ENCODE assay signal across 1 cellular context in the genomic region with DNA sequence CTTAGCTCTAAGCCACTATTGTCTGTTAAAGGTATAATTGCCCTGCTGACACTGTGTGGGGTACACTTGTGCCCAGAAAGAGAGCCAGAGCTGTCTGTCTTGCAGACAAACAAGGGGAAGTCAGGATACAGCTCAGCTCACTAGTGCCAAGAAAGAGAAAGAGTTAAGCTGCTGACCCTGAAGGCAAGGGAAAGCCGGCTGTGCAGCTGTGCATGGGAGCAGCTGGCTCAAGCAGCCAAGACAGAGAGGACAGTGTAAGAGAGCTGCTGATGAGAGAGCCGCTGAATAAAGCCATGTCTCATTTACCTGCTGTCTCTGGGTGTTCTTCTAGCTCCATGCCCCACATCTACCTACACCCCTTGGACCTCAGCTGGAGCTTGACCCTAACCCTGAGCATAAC.
TF ChIP-seq lines count a peak whose summit lies in the region.

No MANE protein-coding gene starts in this region.

TF ChIP-seq in IMR-90, 13 proteins besides CTCF, POLR2A, EP300 and RAD21 (continued from another document):
- TF ChIP-seq, protein P1, sequence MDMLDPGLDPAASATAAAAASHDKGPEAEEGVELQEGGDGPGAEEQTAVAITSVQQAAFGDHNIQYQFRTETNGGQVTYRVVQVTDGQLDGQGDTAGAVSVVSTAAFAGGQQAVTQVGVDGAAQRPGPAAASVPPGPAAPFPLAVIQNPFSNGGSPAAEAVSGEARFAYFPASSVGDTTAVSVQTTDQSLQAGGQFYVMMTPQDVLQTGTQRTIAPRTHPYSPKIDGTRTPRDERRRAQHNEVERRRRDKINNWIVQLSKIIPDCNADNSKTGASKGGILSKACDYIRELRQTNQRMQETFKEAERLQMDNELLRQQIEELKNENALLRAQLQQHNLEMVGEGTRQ (IDR thresholded peaks at IDR 0.05; ENCODE audit: low read depth, low read length): no peak
- no peak for TF ChIP-seq RCOR1 (IDR thresholded peaks at IDR 0.05; ENCODE audit: insufficient replicate concordance, low read length)
